ENCODE assay signal across 8 cellular contexts in the genomic region with DNA sequence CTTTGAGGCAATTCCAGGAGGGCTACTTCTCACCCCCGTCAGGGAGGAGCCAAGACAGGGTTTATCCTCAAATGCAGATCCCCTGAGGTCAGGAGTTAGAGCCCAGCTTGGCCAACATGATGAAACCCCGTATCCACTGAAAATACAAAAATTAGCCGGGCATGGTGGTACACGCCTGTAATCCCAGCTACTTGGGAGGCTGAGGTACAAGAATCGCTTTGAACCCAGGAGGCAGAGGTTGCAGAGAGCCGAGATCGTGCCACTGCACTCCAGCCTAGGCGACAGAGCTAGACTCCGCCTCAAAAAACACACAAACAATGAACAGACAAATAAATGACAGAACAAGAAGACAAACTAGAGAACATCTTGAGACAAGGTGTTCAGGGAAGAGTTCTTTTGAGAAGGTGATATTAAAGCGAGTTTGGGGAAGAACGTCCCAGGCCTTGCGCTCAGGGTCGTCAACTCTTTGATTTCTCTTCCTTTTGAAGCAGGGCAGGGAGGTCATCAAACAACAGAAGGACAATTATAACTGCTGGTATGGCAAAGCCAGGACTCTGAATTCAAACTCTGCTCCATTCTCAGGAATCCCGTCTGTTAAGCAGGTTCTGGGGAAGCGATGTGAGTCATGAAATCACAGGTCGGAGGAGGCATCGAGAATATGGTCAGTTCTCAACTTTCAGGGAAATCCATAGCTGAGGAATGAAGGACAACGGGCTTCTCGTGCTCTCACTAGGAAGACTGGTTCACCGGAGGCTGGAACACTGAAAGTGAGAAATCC. TPM values are rescaled to one million over a fixed set of nuclear protein-coding genes. Genes with fewer than 3 reads are reported as not detected.
DNase-seq lines count a peak whose midpoint lies in the region; ATAC-seq and TF ChIP-seq lines count a peak whose summit lies in the region.

No MANE protein-coding gene starts in this region.

- WGBS in testis, 2 donors, result 32 to 39% methylated on average over 20 of the region's 20 CpGs

- H3K36me3 Mint-ChIP-seq in activated naive CD8-positive, alpha-beta T cell treated with anti-CD3 and anti-CD28 coated beads, Interleukin-2, amount 10 ng/mL, durations not matched to agents 7 days and 5 days, result peaks cover 35% of the 10 kb centered on the region

- intact Hi-C loops in left ventricle myocardium inferior (cut with micrococcal nuclease), result no loop called here
- intact Hi-C loops in left cardiac atrium (cut with DNase I), result loop anchor here in 1 of 2 donors (10.0 kb wide), 1 partner anchor 72 kb away; no protein-coding TSS in a partner anchor
- intact Hi-C loops in testis (cut with DNase I; ENCODE audit: low total_unique reads), result no loop called here

- peak overlapping the region; percentile 99 for H3K27ac Mint-ChIP-seq in activated naive CD8-positive, alpha-beta T cell treated with anti-CD3 and anti-CD28 coated beads, Interleukin-2, amount 10 ng/mL, durations not matched to agents 7 days and 5 days

- H3K4me3 Mint-ChIP-seq in activated naive CD8-positive, alpha-beta T cell treated with anti-CD3 and anti-CD28 coated beads, Interleukin-2, amount 10 ng/mL, durations not matched to agents 7 days and 5 days, result peak overlapping the region; percentile 99

- no peak for TF ChIP-seq POLR2A in testis (IDR thresholded peaks at IDR 0.05)

- POLR2A ChIA-PET in activated naive CD8-positive, alpha-beta T cell treated with anti-CD3 and anti-CD28 coated beads, Interleukin-2, amount 10 ng/mL, durations not matched to agents 7 days and 5 days (lab: Charles Lee), result interaction anchor here (0.7 to 3.0 kb wide), 7 partner anchors 77 to 437 kb away, joined by 3 to 48 read pairs (median 6); a partner anchor contains a TSS

- H3K4me3 ChIP-seq in left ventricle myocardium inferior, result peak overlapping the region; percentile 88
- H3K4me3 ChIP-seq in testis, result peak overlapping the region; percentile 75 to 96

- H3K4me1 Mint-ChIP-seq in activated naive CD8-positive, alpha-beta T cell treated with anti-CD3 and anti-CD28 coated beads, Interleukin-2, amount 10 ng/mL, durations not matched to agents 7 days and 5 days, result peaks cover 33% of the 10 kb centered on the region

- H3K4me1 ChIP-seq in left ventricle myocardium inferior (peaks cover 48% of the 10 kb centered on the region), testis (peaks cover 31% of the 10 kb centered on the region)

- peak overlapping the region; percentile 99 for H3K27ac ChIP-seq in left ventricle myocardium inferior (replicated peaks)
- peak overlapping the region; percentile 69 to 97 for H3K27ac ChIP-seq in testis

- TF ChIP-seq CTCF in left ventricle myocardium inferior (IDR thresholded peaks at IDR 0.05; ENCODE audit: borderline replicate concordance) (no peak), testis (IDR thresholded peaks at IDR 0.05) (no peak)

- no peaks in the 10 kb centered on the region for H3K27me3 Mint-ChIP-seq in activated naive CD8-positive, alpha-beta T cell treated with anti-CD3 and anti-CD28 coated beads, Interleukin-2, amount 10 ng/mL, durations not matched to agents 7 days and 5 days

- no peaks in the 10 kb centered on the region for H3K9me3 Mint-ChIP-seq in activated naive CD8-positive, alpha-beta T cell treated with anti-CD3 and anti-CD28 coated beads, Interleukin-2, amount 10 ng/mL, durations not matched to agents 7 days and 5 days

- ATAC-seq in left cardiac atrium (no peak), HG02852 (IDR thresholded peaks at IDR 0.05; ENCODE audit: unreplicated experiment) (no peak)
- no peak for ATAC-seq in activated naive CD8-positive, alpha-beta T cell treated with anti-CD3 and anti-CD28 coated beads, Interleukin-2, amount 10 ng/mL, durations not matched to agents 7 days and 5 days (ENCODE audit: low read depth)

- H3K9me3 ChIP-seq in left ventricle myocardium inferior (replicated peaks), result no peaks in the 10 kb centered on the region
- no peaks in the 10 kb centered on the region for H3K9me3 ChIP-seq in testis

- H3K36me3 ChIP-seq in left ventricle myocardium inferior (no peaks in the 10 kb centered on the region), testis (ENCODE audit: low read depth, missing control alignments) (no peaks in the 10 kb centered on the region)

- H3K27me3 ChIP-seq in left ventricle myocardium inferior (ENCODE audit: low read depth) (no peaks in the 10 kb centered on the region), testis (no peaks in the 10 kb centered on the region)

- DNase-seq in left ventricle myocardium inferior (no peak), left cardiac atrium (no peak), iris pigment epithelial cell (ENCODE audit: low read depth) (peak; percentile 48), testis (no peak), A172 (ENCODE audit: low spot score) (no peak)
- no peak for DNase-seq in activated naive CD8-positive, alpha-beta T cell treated with anti-CD3 and anti-CD28 coated beads, Interleukin-2, amount 10 ng/mL, durations not matched to agents 7 days and 5 days
- DNase-seq in effector CD8-positive, alpha-beta T cell (lab: John Stamatoyannopoulos, UW), result no peak

RNA-seq across cellular contexts. Expression of a gene that starts 1.4 kb away (rescaled TPM):
- total RNA-seq in left ventricle myocardium inferior (107 TPM), left cardiac atrium (100 to 1,000 TPM in 1 of 2 donors, 10 to 100 TPM in 1; 97.3 to 102 TPM), testis (100 to 1,000 TPM; 184 to 224 TPM)
- total RNA-seq in activated naive CD8-positive, alpha-beta T cell treated with anti-CD3 and anti-CD28 coated beads, Interleukin-2, amount 10 ng/mL, durations not matched to agents 7 days and 5 days, result 100 to 1,000 TPM; 188 to 190 TPM
- 247 TPM for polyA plus RNA-seq in testis (ENCODE audit: insufficient read depth, low read depth, low replicate concordance)
- 126 and 147 TPM in 2 replicates for total RNA-seq in A172 (2014; rRNA removed; shearing (Covaris generic))
